ENCODE assay signal across 8 cellular contexts in the genomic region with DNA sequence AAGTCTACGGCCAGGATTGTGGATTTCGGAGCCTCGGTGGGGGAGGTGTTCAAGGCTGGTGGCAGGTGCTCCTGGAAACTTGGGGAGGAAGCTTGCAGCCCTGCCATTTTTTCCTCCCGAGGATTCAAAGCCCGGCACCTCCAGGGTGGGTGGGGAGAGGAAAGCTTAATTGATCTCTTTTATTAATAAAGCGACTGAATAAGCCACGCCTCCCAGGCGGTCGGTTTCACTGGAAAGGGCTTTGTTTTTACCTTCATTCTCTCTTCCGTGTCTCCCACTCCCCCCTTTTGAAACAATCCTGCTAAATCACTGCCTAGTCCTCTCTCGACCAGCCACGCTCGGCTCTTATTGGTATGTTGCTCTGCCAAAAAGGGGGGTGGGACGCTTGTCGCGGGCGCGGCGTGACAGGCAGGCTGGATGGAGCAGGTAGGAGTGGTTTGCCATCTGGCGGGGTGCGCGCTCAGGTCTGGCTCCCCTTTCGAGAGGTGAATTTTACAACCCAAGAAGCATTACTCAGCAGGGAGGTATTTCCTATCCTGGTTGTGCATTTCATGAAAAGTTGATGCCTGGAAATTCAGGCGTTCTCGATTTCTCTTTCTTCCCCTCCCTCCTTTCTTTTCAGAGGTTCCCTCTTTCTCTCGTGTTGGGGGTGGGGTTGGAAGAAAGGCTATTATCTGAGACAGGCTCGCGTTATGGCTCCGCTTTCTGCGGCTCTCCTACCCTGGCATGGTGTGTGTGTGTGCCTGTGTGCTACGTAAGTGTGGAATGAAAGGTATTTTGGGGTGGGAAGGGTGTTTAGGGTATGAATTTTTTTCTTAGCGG. TPM values are rescaled to one million over a fixed set of nuclear protein-coding genes. Genes with fewer than 3 reads are reported as not detected.
DNase-seq lines count a peak whose midpoint lies in the region; ATAC-seq and TF ChIP-seq lines count a peak whose summit lies in the region.

No MANE protein-coding gene starts in this region.

- intact Hi-C loops in right lobe of liver (cut with DNase I): loop anchor here in 1 of 2 donors (10.0 kb wide), 1 partner anchor 79 kb away; no protein-coding TSS in a partner anchor

- H3K9me3 Mint-ChIP-seq in WTC11: no peaks in the 10 kb centered on the region

- CTCF ChIA-PET in WTC11 (lab: Charles Lee): interaction anchor here (0.6 to 4.9 kb wide), 11 partner anchors 12 to 163 kb away, joined by 3 to 54 read pairs (median 3); no protein-coding TSS in a partner anchor

- TF ChIP-seq POLR2A in right lobe of liver (IDR thresholded peaks at IDR 0.05): peak; percentile 42

- peaks cover 34% of the 10 kb centered on the region for H3K4me1 Mint-ChIP-seq in WTC11

- H3K9me3 ChIP-seq in right lobe of liver: no peaks in the 10 kb centered on the region

- DNase-seq in G401 (ENCODE audit: low spot score) (peak; percentile 77), NCI-H1436 treated with DMSO at 0.1 percent for 48 hours (lab: John Stamatoyannopoulos, UW) (peak; percentile 46), WTC11 (ENCODE audit: low spot score) (peak; percentile 66), choroid plexus epithelial cell (ENCODE audit: low read depth) (peak; percentile 44), right lobe of liver (peak; percentile 69 to 74 (median 69))
- DNase-seq in stimulated activated CD8-positive, alpha-beta memory T cell treated with anti-CD3 and anti-CD28 coated beads, Interleukin-15, amount 100 ng/mL, for 48 hours (ENCODE audit: low read depth in 2 of 2): peak; percentile 8 to 12

- H3K27ac Mint-ChIP-seq in WTC11: peak overlapping the region; percentile 97

- no peak for TF ChIP-seq CTCF in WTC11 (IDR thresholded peaks at IDR 0.05)
- no peak for TF ChIP-seq CTCF in choroid plexus epithelial cell (conservative IDR thresholded peaks at IDR 0.05; ENCODE audit: low read depth, low read length)
- no peak for TF ChIP-seq CTCF in right lobe of liver (IDR thresholded peaks at IDR 0.05)

- POLR2A ChIA-PET in WTC11 (lab: Charles Lee): no interaction called here

- H3K27me3 Mint-ChIP-seq in WTC11 (ENCODE audit: low read depth): peaks cover 9% of the 10 kb centered on the region

- WGBS in right lobe of liver (ENCODE audit: insufficient coverage, low coverage, low lambda C conversion rate, missing lambda C conversion rate): 3% methylated on average over 22 of the region's 32 CpGs

- no peaks in the 10 kb centered on the region for H3K27me3 ChIP-seq in right lobe of liver

- H3K4me3 ChIP-seq in choroid plexus epithelial cell (ENCODE audit: low read depth, low read length) (peak overlapping the region; percentile 65), right lobe of liver (peak overlapping the region; percentile 61 to 86 (median 81))

- peak; percentile 21 for ATAC-seq in WTC11
- peak; percentile 23 to 49 (median 43) for ATAC-seq in right lobe of liver
- ATAC-seq in HG02759 (IDR thresholded peaks at IDR 0.05; ENCODE audit: unreplicated experiment): no peak
- ATAC-seq in HG03469 (IDR thresholded peaks at IDR 0.05; ENCODE audit: unreplicated experiment): no peak

- peak overlapping the region; percentile 87 to 95 (median 91) for H3K27ac ChIP-seq in right lobe of liver

- no peaks in the 10 kb centered on the region for H3K36me3 ChIP-seq in right lobe of liver

- H3K4me1 ChIP-seq in right lobe of liver: peaks cover 0 to 26% (median 0%) of the 10 kb centered on the region in 4 donors

- in situ Hi-C loops in G401 (cut with HindIII; ENCODE audit: low sequenced_read_pairs): no loop called here

- no peaks in the 10 kb centered on the region for H3K36me3 Mint-ChIP-seq in WTC11

- H3K4me3 Mint-ChIP-seq in WTC11: peak overlapping the region; percentile 98

TF ChIP-seq in WTC11, 78 proteins besides CTCF, POLR2A, EP300 and RAD21:
- TF ChIP-seq NR3C1 (CRISPR knock-in tag; conservative IDR thresholded peaks at IDR 0.05; ENCODE audit: low read depth): no peak
- peak; percentile 24; the same call in 1 of the 2 replicates for TF ChIP-seq TEAD1 (CRISPR knock-in tag; IDR thresholded peaks at IDR 0.05)
TF ChIP-seq in WTC11: peak in this region for 1.

RNA-seq across cellular contexts. Expression of gene NEDD4L, which starts 1.4 kb away (rescaled TPM):
- 0.37 TPM in 1 of 2 replicates, not detected in the other for total RNA-seq in G401 (2014; rRNA removed; shearing (Covaris generic))
- total RNA-seq in WTC11 (2021) (60.9 to 88.0 TPM (median 69.3 TPM) in 3 replicates), right lobe of liver (10 to 100 TPM; 21.5 to 41.0 (median 33.2) TPM)

Comparison
In these comparisons a context has a peak if more than half of its experiments do, and no peak if none do; other contexts are left out.
1. DNase-seq: peak in every context shown above with its lines; median percentile 77 in G401; 69 in right lobe of liver; 66 in WTC11; 46 in NCI-H1436 treated with DMSO at 0.1 percent for 48 hours; 44 in choroid plexus epithelial cell; 10 in stimulated activated CD8-positive, alpha-beta memory T cell treated with anti-CD3 and anti-CD28 coated beads, Interleukin-15, amount 100 ng/mL, for 48 hours.
2. ATAC-seq: peak in WTC11 (single experiment) and right lobe of liver (4 of 4); none in HG02759 (single experiment) and HG03469 (single experiment).
3. RNA of gene NEDD4L, which starts 1.4 kb away (total RNA-seq): 60.9 to 88.0 TPM in WTC11 and 21.5 to 41.0 TPM in right lobe of liver; 0.37 TPM in G401; every median in the first group is over 10 times any median in the second.